Comparison of ENCODE assay signal across 16 cellular contexts in the genomic region with DNA sequence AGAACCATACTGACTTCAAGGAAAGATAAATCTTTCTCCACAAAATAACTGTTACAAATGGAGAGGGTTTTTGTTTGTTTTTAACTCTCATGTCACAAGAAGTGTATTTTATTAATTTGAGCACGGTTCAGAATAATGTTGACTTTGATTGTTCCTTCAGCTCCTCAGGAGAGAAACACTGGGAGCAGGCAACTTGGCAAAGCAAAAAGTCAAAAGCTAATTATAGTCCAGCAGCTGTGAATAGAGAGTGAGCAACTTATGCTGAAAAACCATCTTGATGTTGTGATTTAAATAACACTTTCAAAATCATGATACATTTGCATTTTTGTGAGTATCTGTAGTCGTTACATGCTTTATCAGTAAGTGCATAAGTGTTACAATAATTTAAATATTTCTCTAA. TPM values are rescaled to one million over a fixed set of nuclear protein-coding genes. Genes with fewer than 3 reads are reported as not detected.
A peak's percentile ranks its signal among the peaks of the same experiment; 100 is the strongest.
DNase-seq lines count a peak whose midpoint lies in the region; ATAC-seq and TF ChIP-seq lines count a peak whose summit lies in the region.
"Had no signal": no experiment of that assay in that cellular context is flagged by ENCODE, and none has a peak within 500 bp of the region (broad histone marks: within the 10 kb centered on the region; RNA-seq: fewer than 3 reads in every experiment).

No MANE protein-coding gene starts in this region.

- H3K36me3 Mint-ChIP-seq in brain = peaks cover 9% of the 10 kb centered on the region
- peaks cover 12% of the 10 kb centered on the region for H3K36me3 Mint-ChIP-seq in activated naive CD8-positive, alpha-beta T cell treated with anti-CD3 and anti-CD28 coated beads for 36 hours

- H3K27me3 Mint-ChIP-seq in brain = peaks cover 4% of the 10 kb centered on the region
- H3K27me3 Mint-ChIP-seq in activated naive CD8-positive, alpha-beta T cell treated with anti-CD3 and anti-CD28 coated beads for 36 hours = no peaks in the 10 kb centered on the region
- H3K27me3 Mint-ChIP-seq: IgD-negative memory B cell had no signal

- H3K4me1 ChIP-seq in heart left ventricle (peaks cover 0 to 34% (median 17%) of the 10 kb centered on the region in 12 donors), skeletal muscle tissue (ENCODE audit: control insufficient read depth in 3 of 3, insufficient read depth in 3 of 3, low read length in 3 of 3) (peaks cover 9 to 27% (median 14%) of the 10 kb centered on the region in 3 donors)
- H3K4me1 ChIP-seq: BLaER1 treated with 17β-estradiol and CSF1 and Interleukin-3, amounts not matched to agents 10 nM and 100 nM; SJCRH30 had no signal

- H3K4me3 Mint-ChIP-seq in brain = no peak overlapping the region
- H3K4me3 Mint-ChIP-seq in activated naive CD8-positive, alpha-beta T cell treated with anti-CD3 and anti-CD28 coated beads for 36 hours = no peak overlapping the region
- H3K4me3 Mint-ChIP-seq: CD8-positive, alpha-beta T cell; IgD-negative memory B cell had no signal

- H3K9me3 ChIP-seq in heart left ventricle (no peaks in the 10 kb centered on the region), skeletal muscle tissue (ENCODE audit: control insufficient read depth in 3 of 3, low read length in 3 of 3) (no peaks in the 10 kb centered on the region)
- H3K9me3 ChIP-seq: BLaER1 treated with 17β-estradiol and CSF1 and Interleukin-3, amounts not matched to agents 10 nM and 100 nM; SJCRH30 had no signal

- H3K9ac ChIP-seq in skeletal muscle tissue (ENCODE audit: low read depth in 1 of 3, low read length in 3 of 3) = peak overlapping the region; percentile 35 to 71 (median 64)
- H3K9ac ChIP-seq: BLaER1 treated with 17β-estradiol and CSF1 and Interleukin-3, amounts not matched to agents 10 nM and 100 nM had no signal

- intact Hi-C loops in heart left ventricle (cut with DNase I) = no loop called here

- TF ChIP-seq CTCF in brain (conservative IDR thresholded peaks at IDR 0.05) (no peak), heart left ventricle (IDR thresholded peaks at IDR 0.05) (no peak)

- H3K36me3 ChIP-seq in heart left ventricle (peaks cover 0 to 21% (median 7%) of the 10 kb centered on the region in 9 donors), skeletal muscle tissue (ENCODE audit: control insufficient read depth in 3 of 3, insufficient read depth in 3 of 3, low read length in 3 of 3) (peaks cover 0 to 3% (median 0%) of the 10 kb centered on the region in 3 donors)
- H3K36me3 ChIP-seq: BLaER1 treated with 17β-estradiol and CSF1 and Interleukin-3, amounts not matched to agents 10 nM and 100 nM; SJCRH30 had no signal

- H3K27ac Mint-ChIP-seq in brain = peak overlapping the region in 3 of 5 experiments; percentile 22 to 80 (median 52)
- no peak overlapping the region for H3K27ac Mint-ChIP-seq in activated naive CD8-positive, alpha-beta T cell treated with anti-CD3 and anti-CD28 coated beads for 36 hours
- H3K27ac Mint-ChIP-seq: CD8-positive, alpha-beta T cell had no signal

- peaks cover 3 to 11% (median 8%) of the 10 kb centered on the region in 5 experiments for H3K9me3 Mint-ChIP-seq in brain
- no peaks in the 10 kb centered on the region for H3K9me3 Mint-ChIP-seq in activated naive CD8-positive, alpha-beta T cell treated with anti-CD3 and anti-CD28 coated beads for 36 hours
- H3K9me3 Mint-ChIP-seq: CD8-positive, alpha-beta T cell; IgD-negative memory B cell had no signal

- H3K4me3 ChIP-seq in heart left ventricle = no peak overlapping the region
- H3K4me3 ChIP-seq in skeletal muscle tissue (ENCODE audit: low read length in 3 of 3) = peak overlapping the region in 2 of 3 donors; percentile 8 to 47
- H3K4me3 ChIP-seq: BLaER1 treated with 17β-estradiol and CSF1 and Interleukin-3, amounts not matched to agents 10 nM and 100 nM; SJCRH30 had no signal

- H3K27me3 ChIP-seq in heart left ventricle (no peaks in the 10 kb centered on the region), skeletal muscle tissue (ENCODE audit: control insufficient read depth in 3 of 3, insufficient read depth in 3 of 3, low read length in 3 of 3) (no peaks in the 10 kb centered on the region)
- H3K27me3 ChIP-seq: BLaER1 treated with 17β-estradiol and CSF1 and Interleukin-3, amounts not matched to agents 10 nM and 100 nM; SJCRH30 had no signal

- 35 to 42% (median 37%) methylated on average over 2 of the region's 2 CpGs for WGBS in heart left ventricle, 4 donors

- peaks cover 44% of the 10 kb centered on the region for H3K4me1 Mint-ChIP-seq in brain
- H3K4me1 Mint-ChIP-seq in activated naive CD8-positive, alpha-beta T cell treated with anti-CD3 and anti-CD28 coated beads for 36 hours = no peaks in the 10 kb centered on the region
- H3K4me1 Mint-ChIP-seq: IgD-negative memory B cell had no signal

- TF ChIP-seq POLR2A in heart left ventricle (IDR thresholded peaks at IDR 0.05) = no peak

- ATAC-seq in heart left ventricle (peak; percentile 56 to 79 (median 68)), HG03159 (IDR thresholded peaks at IDR 0.05; ENCODE audit: unreplicated experiment) (no peak), HG02973 (IDR thresholded peaks at IDR 0.05; ENCODE audit: unreplicated experiment) (no peak)
- ATAC-seq: CD8-positive, alpha-beta T cell had no signal

- peak overlapping the region; percentile 22 to 79 (median 60) for H3K27ac ChIP-seq in heart left ventricle
- H3K27ac ChIP-seq in skeletal muscle tissue (ENCODE audit: low read depth, low read length) = peak overlapping the region; percentile 76
- H3K27ac ChIP-seq: BLaER1 treated with 17β-estradiol and CSF1 and Interleukin-3, amounts not matched to agents 10 nM and 100 nM; SJCRH30 had no signal

- DNase-seq in heart left ventricle (no peak), myocyte (ENCODE audit: low read depth) (peak; percentile 58), GM03348 (ENCODE audit: low spot score) (no peak)
- DNase-seq in activated naive CD8-positive, alpha-beta T cell treated with anti-CD3 and anti-CD28 coated beads for 36 hours = no peak
- DNase-seq: CD8-positive, alpha-beta T cell; Karpas-422; NCI-H1417 treated with DMSO at 0.1 percent for 48 hours; NCI-H187 treated with DMSO at 0.1 percent for 48 hours; NCI-H345; SJCRH30 had no signal

RNA-seq across cellular contexts. Expression of gene TTN, which starts 37.5 kb away (rescaled TPM):
- polyA plus RNA-seq in brain (ENCODE audit: insufficient read depth, low read depth, low replicate concordance) = not detected
- total RNA-seq in heart left ventricle = 1,000 to 10,000 TPM; 2,645 to 4,653 (median 3,666) TPM
- 100 to 1,000 TPM; 136 to 653 TPM for polyA plus RNA-seq in heart left ventricle
- total RNA-seq in myocyte = 1,034 and 1,448 TPM in 2 replicates
- 45.2 TPM for polyA plus RNA-seq in myocyte (2012)
- 2,245 TPM for total RNA-seq in skeletal muscle tissue
- 1 to 10 TPM; 1.8 to 2.2 TPM for total RNA-seq in activated naive CD8-positive, alpha-beta T cell treated with anti-CD3 and anti-CD28 coated beads for 36 hours

Comparison
In these comparisons a context has a peak if more than half of its experiments do, and no peak if none do; other contexts are left out.
1. ATAC-seq: peak in heart left ventricle (4 of 4); none in HG03159 (single experiment) and HG02973 (single experiment).
2. H3K4me3 ChIP-seq: peak in skeletal muscle tissue (2 of 3); none in heart left ventricle (0 of 12).
3. RNA of gene TTN, which starts 37.5 kb away (total RNA-seq): 2,645 to 4,653 TPM in heart left ventricle, 2,245 TPM in skeletal muscle tissue (single experiment) and 1,034 to 1,448 TPM in myocyte; 1.8 to 2.2 TPM in activated naive CD8-positive, alpha-beta T cell treated with anti-CD3 and anti-CD28 coated beads for 36 hours; every median in the first group is over 100 times any median in the second.